Comparison of ENCODE assay signal across 1 cellular context in the genomic region with DNA sequence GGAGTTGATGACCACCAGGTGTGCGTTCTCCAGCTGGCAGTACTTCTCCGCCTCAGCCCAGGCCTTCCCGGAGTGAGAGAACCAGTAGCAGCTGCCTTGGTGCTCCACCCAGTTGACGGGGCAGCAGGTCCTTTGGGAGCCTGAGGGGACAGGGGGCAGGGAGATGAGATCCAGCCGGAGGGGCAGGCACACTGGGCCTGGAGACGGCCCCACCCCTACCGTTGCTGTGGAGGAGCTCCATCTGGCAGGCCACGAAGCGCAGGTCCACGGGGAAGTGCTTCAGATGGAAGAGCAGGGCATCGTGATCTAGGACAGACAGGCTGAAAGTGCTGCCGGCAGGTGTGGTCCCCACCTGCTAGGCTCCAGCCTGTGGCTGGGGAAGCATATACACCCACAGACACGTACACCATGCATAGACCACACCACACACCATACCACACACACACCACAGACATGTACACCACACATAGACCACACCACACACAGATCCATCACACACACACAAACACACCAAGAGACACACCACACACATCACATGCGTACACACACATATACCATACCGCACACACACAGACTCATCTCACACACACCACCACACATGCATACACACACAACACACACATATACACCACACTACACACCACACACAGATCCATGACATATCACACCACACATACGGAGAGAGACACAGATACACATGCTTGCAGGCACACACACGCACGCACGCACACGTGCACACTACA.
TF ChIP-seq lines count a peak whose summit lies in the region.

No MANE protein-coding gene starts in this region.

TF ChIP-seq in H1, 55 proteins besides CTCF, POLR2A, EP300 and RAD21:
- TF ChIP-seq SP2 (IDR thresholded peaks at IDR 0.05; ENCODE audit: low read length) = no peak
